In the genomic region with DNA sequence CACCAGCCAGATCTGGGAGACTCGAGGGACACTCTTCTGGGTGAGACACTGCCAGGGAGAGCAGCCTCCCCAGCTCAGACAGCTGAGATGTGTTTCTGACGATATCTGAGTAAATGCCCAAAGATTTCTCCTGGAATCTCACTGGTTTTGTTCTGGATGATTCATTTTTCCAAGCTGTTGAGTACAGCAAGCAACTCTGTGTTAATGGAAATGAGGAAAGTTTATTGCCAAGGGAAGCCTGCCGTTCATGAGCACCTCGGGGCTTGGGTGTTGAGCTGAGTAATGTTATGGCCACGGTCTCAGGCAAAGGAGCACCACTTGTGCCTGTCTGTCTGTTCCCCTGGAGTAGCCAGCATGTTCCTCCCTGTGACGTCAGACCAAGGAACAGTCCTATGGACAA, we compare ENCODE assay signal across 23 cellular contexts.
"Had no signal": no experiment of that assay in that cellular context is flagged by ENCODE, and none has a peak within 500 bp of the region (broad histone marks: within the 10 kb centered on the region; RNA-seq: fewer than 3 reads in every experiment).

No MANE protein-coding gene starts in this region.

- H3K27ac ChIP-seq: body of pancreas, left lung, pancreas, psoas muscle, right atrium auricular region, uterus, VCaP had no signal

- DNase-seq: activated CD4-positive, alpha-beta T cell treated with anti-CD3 and anti-CD28 coated beads, Interleukin-2, amount 10 ng/mL, durations not matched to agents 24 days and 14 days; activated CD8-positive, alpha-beta memory T cell treated with anti-CD3 and anti-CD28 coated beads, Interleukin-2, amount 10 ng/mL, durations not matched to agents 7 days and 5 days; activated CD8-positive, alpha-beta T cell treated with anti-CD3 and anti-CD28 coated beads for 36 hours; activated effector memory CD4-positive, alpha-beta T cell treated with anti-CD3 and anti-CD28 coated beads, Interleukin-2, amount 50 U/mL, for 16 hours; activated naive CD4-positive, alpha-beta T cell treated with anti-CD3 and anti-CD28 coated beads, Interleukin-2, amount 10 ng/mL, durations not matched to agents 7 days and 5 days; activated T-cell treated with anti-CD3 and anti-CD28 coated beads for 4 hours; amygdala; body of pancreas; effector CD4-positive, alpha-beta T cell; foreskin fibroblast; mammary epithelial cell; stimulated activated CD4-positive, alpha-beta T cell treated with anti-CD3 and anti-CD28 coated beads, Interleukin-2, amount 100 ng/mL, for 24 hours; stimulated activated naive CD8-positive, alpha-beta T cell treated with anti-CD3 and anti-CD28 coated beads, Interleukin-15, amount 100 ng/mL, for 72 hours; trophoblast cell; uterus had no signal

- H3K4me1 ChIP-seq: body of pancreas, left lung, pancreas, psoas muscle, right atrium auricular region, uterus had no signal

- H3K9me3 ChIP-seq: body of pancreas, left lung, pancreas, psoas muscle, right atrium auricular region, uterus had no signal

- ATAC-seq: activated CD4-positive, CD25-positive, alpha-beta regulatory T cell treated with anti-CD3 and anti-CD28 coated beads, Interleukin-2, amount 50 U/mL, for 24 hours; activated CD8-positive, alpha-beta memory T cell treated with anti-CD3 and anti-CD28 coated beads, Interleukin-2, amount 10 ng/mL, durations not matched to agents 7 days and 5 days; activated CD8-positive, alpha-beta T cell treated with anti-CD3 and anti-CD28 coated beads for 36 hours; body of pancreas; left lung; natural killer cell treated with Interleukin-12 subunit alpha and Interleukin-12 subunit beta and Interleukin-15 and Interleukin-18, amount 100 ng/mL, for 72 hours; pancreas; psoas muscle; stimulated activated effector memory CD8-positive, alpha-beta T cell treated with anti-CD3 and anti-CD28 coated beads, Interleukin-12 subunit alpha, Interleukin-12 subunit beta, amount 100 ng/mL, for 72 hours; stimulated activated naive CD8-positive, alpha-beta T cell treated with anti-CD3 and anti-CD28 coated beads, Interleukin-15, amount 100 ng/mL, for 72 hours had no signal

- H3K36me3 ChIP-seq: left lung, pancreas, right atrium auricular region, uterus had no signal

- H3K4me3 ChIP-seq: body of pancreas, left lung, pancreas, psoas muscle, right atrium auricular region, uterus had no signal

- H3K27me3 ChIP-seq: body of pancreas, left lung, pancreas, right atrium auricular region, uterus had no signal
